ENCODE assay signal across 9 cellular contexts in the genomic region with DNA sequence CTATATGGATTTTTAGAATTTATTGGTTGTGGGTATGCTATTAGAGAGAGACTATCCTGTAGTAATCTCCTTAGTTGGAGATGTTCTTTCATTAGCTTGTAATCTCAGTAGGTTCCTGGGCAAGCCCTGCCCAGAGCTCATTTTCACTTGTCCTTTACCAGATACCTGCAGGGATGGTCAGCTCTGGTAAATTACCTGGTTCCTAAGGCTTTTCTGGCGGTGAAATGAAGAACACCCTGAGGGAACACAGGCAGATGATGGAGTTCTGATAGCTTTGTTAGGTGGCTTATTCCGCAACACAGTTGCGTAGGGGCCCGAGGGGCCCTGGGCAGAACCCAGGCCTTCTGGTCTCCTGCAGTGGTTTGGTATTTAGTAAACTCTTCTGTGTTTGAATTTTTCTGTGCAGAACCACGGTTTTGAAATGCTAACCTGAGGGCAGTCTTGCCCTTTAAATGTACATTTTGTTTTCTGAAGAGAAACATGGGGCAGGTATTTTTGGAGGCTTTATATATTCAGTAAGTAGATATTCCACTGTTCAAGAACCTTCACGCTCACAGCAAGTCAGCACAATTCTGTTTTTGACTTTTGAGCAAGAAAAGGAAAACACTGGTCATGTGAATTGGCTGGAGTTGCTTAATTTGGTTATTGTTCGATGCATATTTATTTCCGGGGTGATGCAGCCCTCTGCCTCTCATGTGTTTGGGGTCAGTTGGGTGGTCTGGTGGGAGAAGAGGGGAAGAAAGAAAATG. TPM values are rescaled to one million over a fixed set of nuclear protein-coding genes. Genes with fewer than 3 reads are reported as not detected.
DNase-seq lines count a peak whose midpoint lies in the region; ATAC-seq and TF ChIP-seq lines count a peak whose summit lies in the region.
"Had no signal": no experiment of that assay in that cellular context is flagged by ENCODE, and none has a peak within 500 bp of the region (broad histone marks: within the 10 kb centered on the region; RNA-seq: fewer than 3 reads in every experiment).

No MANE protein-coding gene starts in this region.

- no peak for TF ChIP-seq POLR2A in IMR-90 (IDR thresholded peaks at IDR 0.05; ENCODE audit: low read depth, low read length)

- dilution Hi-C loops in IMR-90 (cut with HindIII; ENCODE audit: low sequenced_read_pairs, unreplicated experiment), result no loop called here

- H2BK120ac ChIP-seq in IMR-90 (ENCODE audit: low read depth, low read length), result no peak overlapping the region

- H3K4me3 ChIP-seq in IMR-90 (ENCODE audit: insufficient read depth, low read depth, low read length), result no peak overlapping the region
- H3K4me3 ChIP-seq in parathyroid adenoma (ENCODE audit: low read depth, low read length), result no peak overlapping the region
- H3K4me3 ChIP-seq in foreskin fibroblast (ENCODE audit: low read depth in 1 of 2, low read length in 2 of 2), result no peak overlapping the region

- POLR2A ChIA-PET in IMR-90 (lab: Charles Lee; ENCODE audit: unreplicated experiment), result no interaction called here

- peaks cover 22 to 55% of the 10 kb centered on the region in 2 experiments for H3K79me1 ChIP-seq in IMR-90 (ENCODE audit: low read depth in 1 of 2, low read length in 2 of 2)

- no peak overlapping the region for H3K4ac ChIP-seq in IMR-90 (ENCODE audit: low read depth, low read length)

- CTCF ChIA-PET in IMR-90 (lab: Yijun Ruan, JAX), result no interaction called here

- H3K36me3 ChIP-seq in IMR-90 (ENCODE audit: control insufficient read depth, insufficient read depth, low read length) (peaks cover 6% of the 10 kb centered on the region), parathyroid adenoma (ENCODE audit: control insufficient read depth, insufficient read depth, low read length) (no peaks in the 10 kb centered on the region)

- BruUV-seq in IMR-90 (replicated peaks; lab: Mats Ljungman, UMichigan), result no TSS peak

- ATAC-seq in GM18858 (IDR thresholded peaks at IDR 0.05; ENCODE audit: unreplicated experiment) (peak; percentile 18), IMR-90 (ENCODE audit: low read depth) (no peak)

- H3K23ac ChIP-seq in IMR-90 (ENCODE audit: low read depth, low read length), result no peak overlapping the region

- H3K4me1 Mint-ChIP-seq in endothelial cell (ENCODE audit: unreplicated experiment), result peaks cover 30% of the 10 kb centered on the region

- WGBS in IMR-90 (ENCODE audit: extremely low coverage in 2 of 2, insufficient read length in 1 of 2), 2 experiments, result 90% methylated on average over 2 of the region's 8 CpGs; no CpG with 5 or more reads in 1 of the 2 experiments

- H3K36me3 Mint-ChIP-seq in endothelial cell (ENCODE audit: low read depth, unreplicated experiment), result peaks cover 18% of the 10 kb centered on the region

- H4K91ac ChIP-seq in IMR-90 (ENCODE audit: insufficient read depth, low read depth, low read length), result no peak overlapping the region

- TF ChIP-seq CTCF in IMR-90 (conservative IDR thresholded peaks at IDR 0.05; ENCODE audit: low read depth, low read length) (no peak), endothelial cell (IDR thresholded peaks at IDR 0.05; ENCODE audit: unreplicated experiment) (no peak), parathyroid adenoma (IDR thresholded peaks at IDR 0.05) (no peak), foreskin fibroblast (IDR thresholded peaks at IDR 0.05; ENCODE audit: low read depth, low read length) (no peak)

- H3K4me2 ChIP-seq in IMR-90 (ENCODE audit: low read depth, low read length), result no peak overlapping the region
- H3K4me2 ChIP-seq in parathyroid adenoma (ENCODE audit: low read length), result no peak overlapping the region
- H3K4me2 ChIP-seq: SK-N-SH had no signal

- no peak overlapping the region for H3K14ac ChIP-seq in IMR-90 (replicated peaks; ENCODE audit: low read depth, low read length)

- no peak overlapping the region for H2AK5ac ChIP-seq in IMR-90 (ENCODE audit: low read depth, low read length)

- no peak overlapping the region for H3K18ac ChIP-seq in IMR-90 (ENCODE audit: low read depth, low read length)

- H3K9ac ChIP-seq in IMR-90 (ENCODE audit: low read depth, low read length) (no peak overlapping the region), parathyroid adenoma (no peak overlapping the region)
- H3K9ac ChIP-seq: SK-N-SH had no signal

- H3K9me3 ChIP-seq in IMR-90 (ENCODE audit: control insufficient read depth, insufficient read depth, low read length), result no peaks in the 10 kb centered on the region
- no peaks in the 10 kb centered on the region for H3K9me3 ChIP-seq in parathyroid adenoma (ENCODE audit: control insufficient read depth, low read length)
- H3K9me3 ChIP-seq: SK-N-SH had no signal

- DNase-seq in IMR-90 (no peak), endothelial cell (ENCODE audit: low spot score) (no peak), NCI-H526 (lab: John Stamatoyannopoulos, UW) (no peak), foreskin fibroblast (no peak), ureter (ENCODE audit: low spot score) (no peak), SW480 (ENCODE audit: low spot score) (no peak)
- DNase-seq: SK-N-SH had no signal

- no peak overlapping the region for H2BK15ac ChIP-seq in IMR-90 (ENCODE audit: low read depth, low read length)

- H3K4me3 Mint-ChIP-seq in endothelial cell (ENCODE audit: unreplicated experiment), result peak overlapping the region; percentile 60

- in situ Hi-C loops in IMR-90 (cut with MboI; ENCODE audit: low sequenced_read_pairs), result no loop called here

- no peak overlapping the region for H3K56ac ChIP-seq in IMR-90 (ENCODE audit: extremely low read depth, insufficient read depth, low read length)

- peak overlapping the region; percentile 95 for H3K27ac Mint-ChIP-seq in endothelial cell (ENCODE audit: unreplicated experiment)

- peak overlapping the region; percentile 10; the same call in 1 of the 2 replicates for H3K27ac ChIP-seq in IMR-90 (ENCODE audit: insufficient read depth, low read length)
- peak overlapping the region; percentile 16 for H3K27ac ChIP-seq in parathyroid adenoma

- no peaks in the 10 kb centered on the region for H3K27me3 ChIP-seq in IMR-90 (ENCODE audit: control insufficient read depth, insufficient read depth, low read length)
- no peaks in the 10 kb centered on the region for H3K27me3 ChIP-seq in parathyroid adenoma (ENCODE audit: control insufficient read depth, insufficient read depth, low read length)

- H4K20me1 ChIP-seq in IMR-90 (ENCODE audit: insufficient read depth, low read length), result no peaks in the 10 kb centered on the region

- no peaks in the 10 kb centered on the region for H3K9me3 Mint-ChIP-seq in endothelial cell (ENCODE audit: unreplicated experiment)

- intact Hi-C loops in IMR-90 (cut with micrococcal nuclease), result no loop called here

- H3K79me2 ChIP-seq in parathyroid adenoma, result peaks cover 2% of the 10 kb centered on the region

- H2AK9ac ChIP-seq in IMR-90 (replicated peaks; ENCODE audit: low read depth, low read length, poor library complexity), result no peak overlapping the region

- peaks cover 15% of the 10 kb centered on the region for H3K4me1 ChIP-seq in IMR-90 (ENCODE audit: control insufficient read depth, insufficient read depth, low read length)
- no peaks in the 10 kb centered on the region for H3K4me1 ChIP-seq in parathyroid adenoma

- peak overlapping the region; percentile 3 for H2BK5ac ChIP-seq in IMR-90 (ENCODE audit: low read depth, low read length, poor library complexity, severe bottlenecking)

- H3K27me3 Mint-ChIP-seq in endothelial cell (ENCODE audit: unreplicated experiment), result peaks cover 2% of the 10 kb centered on the region

- H2AFZ ChIP-seq in IMR-90 (replicated peaks; ENCODE audit: low read length, poor library complexity) (no peak overlapping the region), parathyroid adenoma (no peak overlapping the region)

- peak overlapping the region in 1 of 2 experiments; percentile 2; a peak in 1 of 4 replicates for H4K8ac ChIP-seq in IMR-90 (ENCODE audit: low read depth in 2 of 2, low read length in 2 of 2)

- peaks cover 17% of the 10 kb centered on the region for H3K9me1 ChIP-seq in IMR-90 (ENCODE audit: insufficient read depth, low read length)

- H4K5ac ChIP-seq in IMR-90 (ENCODE audit: low read depth, low read length), result no peak overlapping the region

- no peak overlapping the region for H2BK20ac ChIP-seq in IMR-90 (ENCODE audit: low read depth, low read length)

- no peak for TF ChIP-seq RAD21 in IMR-90 (IDR thresholded peaks at IDR 0.05; ENCODE audit: low read length)

TF ChIP-seq in IMR-90, 13 proteins besides CTCF, POLR2A, EP300 and RAD21 (continues in another document):
- TF ChIP-seq NFE2L2 (IDR thresholded peaks at IDR 0.05; ENCODE audit: low read depth, low read length) (no peak), MAFK (IDR thresholded peaks at IDR 0.05; ENCODE audit: low read depth, low read length) (no peak), MXI1 (IDR thresholded peaks at IDR 0.05; ENCODE audit: borderline replicate concordance, low read depth, low read length) (no peak), CHD1 (IDR thresholded peaks at IDR 0.05; ENCODE audit: low read depth, low read length) (no peak), FOS (IDR thresholded peaks at IDR 0.05; ENCODE audit: low read depth, low read length) (no peak), MAZ (IDR thresholded peaks at IDR 0.05; ENCODE audit: borderline replicate concordance, low read depth, low read length) (no peak), RFX5 (IDR thresholded peaks at IDR 0.05; ENCODE audit: low read depth, low read length) (no peak), SMC3 (IDR thresholded peaks at IDR 0.05; ENCODE audit: low read depth, low read length) (no peak)
- TF ChIP-seq, protein P1, sequence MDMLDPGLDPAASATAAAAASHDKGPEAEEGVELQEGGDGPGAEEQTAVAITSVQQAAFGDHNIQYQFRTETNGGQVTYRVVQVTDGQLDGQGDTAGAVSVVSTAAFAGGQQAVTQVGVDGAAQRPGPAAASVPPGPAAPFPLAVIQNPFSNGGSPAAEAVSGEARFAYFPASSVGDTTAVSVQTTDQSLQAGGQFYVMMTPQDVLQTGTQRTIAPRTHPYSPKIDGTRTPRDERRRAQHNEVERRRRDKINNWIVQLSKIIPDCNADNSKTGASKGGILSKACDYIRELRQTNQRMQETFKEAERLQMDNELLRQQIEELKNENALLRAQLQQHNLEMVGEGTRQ (IDR thresholded peaks at IDR 0.05; ENCODE audit: low read depth, low read length), result no peak
- TF ChIP-seq, protein P2, sequence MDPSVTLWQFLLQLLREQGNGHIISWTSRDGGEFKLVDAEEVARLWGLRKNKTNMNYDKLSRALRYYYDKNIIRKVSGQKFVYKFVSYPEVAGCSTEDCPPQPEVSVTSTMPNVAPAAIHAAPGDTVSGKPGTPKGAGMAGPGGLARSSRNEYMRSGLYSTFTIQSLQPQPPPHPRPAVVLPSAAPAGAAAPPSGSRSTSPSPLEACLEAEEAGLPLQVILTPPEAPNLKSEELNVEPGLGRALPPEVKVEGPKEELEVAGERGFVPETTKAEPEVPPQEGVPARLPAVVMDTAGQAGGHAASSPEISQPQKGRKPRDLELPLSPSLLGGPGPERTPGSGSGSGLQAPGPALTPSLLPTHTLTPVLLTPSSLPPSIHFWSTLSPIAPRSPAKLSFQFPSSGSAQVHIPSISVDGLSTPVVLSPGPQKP (IDR thresholded peaks at IDR 0.05; ENCODE audit: borderline replicate concordance, low read depth, low read length), result no peak

RNA-seq across cellular contexts. Expression of a gene that starts 22.4 kb away (rescaled TPM):
- total RNA-seq in IMR-90 (2012; rRNA removed) (29.9 and 30.0 TPM in 2 replicates), endothelial cell (ENCODE audit: unreplicated experiment) (178 TPM), ureter (114 TPM)
- 36.7 and 45.8 TPM in 2 replicates for polyA plus RNA-seq in IMR-90 (2012; rRNA removed)
- 18.1 and 24.4 TPM in 2 replicates for polyA plus RNA-seq in IMR-90 (2012; cell fraction: cytosol; rRNA removed)
- 43.8 and 99.3 TPM in 2 replicates for polyA plus RNA-seq in IMR-90 (2012; cell fraction: nucleus; rRNA removed; ENCODE audit: low replicate concordance)
